ENCODE assay signal across 13 cellular contexts in the genomic region with DNA sequence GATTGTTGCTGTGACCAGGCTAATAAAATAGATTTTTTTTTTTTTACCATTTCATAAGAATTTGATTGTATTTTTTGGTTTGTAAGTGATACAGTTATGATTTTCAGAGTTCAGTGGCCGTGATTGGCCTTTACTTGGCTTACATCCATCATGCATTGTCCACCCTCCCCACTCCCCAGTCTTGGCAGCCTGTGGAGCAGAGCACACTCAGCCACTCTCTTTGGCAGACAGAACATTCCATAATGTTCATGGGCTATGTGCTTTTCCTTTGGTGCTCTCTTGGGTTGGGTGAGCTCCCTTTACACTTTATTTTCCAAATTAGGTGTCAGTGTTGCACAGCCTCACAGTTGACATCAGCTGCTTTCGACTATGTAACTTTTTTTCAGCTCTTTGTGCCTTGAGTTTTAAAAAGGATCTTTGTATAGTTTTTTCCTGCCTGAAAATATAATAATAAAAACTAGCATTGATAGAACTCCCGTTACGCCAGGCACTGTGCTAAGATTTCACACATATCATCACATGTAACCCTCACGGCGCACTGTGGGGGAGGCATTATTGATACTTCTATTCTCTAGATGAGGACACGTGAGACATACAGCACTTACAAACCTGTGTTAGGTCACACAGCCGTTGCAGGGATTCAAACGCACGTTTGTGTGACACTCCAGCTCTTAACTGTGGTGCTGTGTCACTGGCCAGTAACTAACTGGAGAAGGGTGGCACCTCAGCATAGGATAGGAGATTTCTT.
"Had no signal": no experiment of that assay in that cellular context is flagged by ENCODE, and none has a peak within 500 bp of the region (broad histone marks: within the 10 kb centered on the region; RNA-seq: fewer than 3 reads in every experiment).

No MANE protein-coding gene starts in this region.

- H3K27ac ChIP-seq: foreskin keratinocyte, heart right ventricle had no signal

- H3K9me3 ChIP-seq: heart right ventricle, neutrophil had no signal

- ATAC-seq: foreskin keratinocyte, natural killer cell had no signal

- H3K4me3 ChIP-seq: heart right ventricle had no signal

- H3K4me1 ChIP-seq: foreskin keratinocyte had no signal

- H3K27me3 ChIP-seq: foreskin keratinocyte, heart right ventricle, neutrophil had no signal

- DNase-seq: activated CD4-positive, CD25-positive, alpha-beta regulatory T cell treated with anti-CD3 and anti-CD28 coated beads, Interleukin-2, amount 50 U/mL, for 72 hours; activated naive CD4-positive, alpha-beta T cell treated with anti-CD3 and anti-CD28 coated beads for 36 hours; foreskin keratinocyte; heart right ventricle; mammary epithelial cell; natural killer cell; posterior cingulate gyrus; small intestine; stimulated activated CD4-positive, alpha-beta T cell treated with anti-CD3 and anti-CD28 coated beads, Interleukin-4, amount 100 ng/mL, for 24 hours; stimulated activated naive CD4-positive, alpha-beta T cell; T-helper 1 cell; trophoblast cell had no signal
